8 cellular contexts compared by ENCODE assay signal in the genomic region with DNA sequence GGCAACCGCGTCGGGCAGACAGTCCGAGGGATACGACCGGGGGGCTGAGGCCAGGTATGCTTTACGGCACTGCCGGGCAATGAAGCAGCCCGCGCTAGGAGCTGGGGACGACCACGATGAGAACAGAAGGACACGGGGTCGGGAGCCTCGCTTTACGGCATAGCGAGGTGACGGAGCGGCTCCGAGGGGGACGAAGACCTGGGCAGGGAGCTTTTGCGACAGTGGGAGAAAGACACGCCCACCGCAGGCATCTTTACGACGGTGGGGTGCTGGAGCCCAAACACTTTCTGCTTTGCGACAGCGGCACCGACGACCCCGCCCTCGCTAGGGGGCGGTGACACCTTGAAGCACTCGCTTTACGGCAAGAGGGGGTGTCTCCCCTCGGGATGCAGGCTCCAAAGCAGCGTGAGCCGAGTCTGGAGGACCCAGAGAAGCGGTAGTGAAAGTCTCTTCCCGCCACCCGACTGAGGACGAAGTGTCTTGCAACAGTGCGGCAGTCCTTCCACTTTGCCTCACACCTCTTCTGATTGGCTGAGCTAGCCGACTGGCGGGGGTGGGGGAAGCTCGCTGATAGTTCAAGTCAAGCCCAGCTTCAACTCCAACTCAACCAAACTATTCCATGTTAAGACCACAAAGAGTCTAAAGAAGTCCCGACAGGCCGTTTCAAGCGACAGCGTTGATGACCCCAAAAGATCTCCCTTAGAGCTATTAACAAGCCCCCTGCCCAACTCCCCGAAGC. TPM values are rescaled to one million over a fixed set of nuclear protein-coding genes. Genes with fewer than 3 reads are reported as not detected.
DNase-seq lines count a peak whose midpoint lies in the region; ATAC-seq, FAIRE-seq and TF ChIP-seq lines count a peak whose summit lies in the region.

No MANE protein-coding gene starts in this region.

- peak overlapping the region; percentile 87 to 95 (median 90) for H3K4me3 ChIP-seq in keratinocyte (ENCODE audit: control insufficient read depth in 2 of 3, extremely low read depth in 1 of 3, insufficient read depth in 2 of 3, low read depth in 1 of 3, low read length in 3 of 3)

- H3K9me1 ChIP-seq in keratinocyte (ENCODE audit: control insufficient read depth, extremely low read depth, insufficient read depth, low read length), result peaks cover 2% of the 10 kb centered on the region

- peak overlapping the region; percentile 99 for H3K4me2 ChIP-seq in keratinocyte (ENCODE audit: control insufficient read depth, extremely low read depth, insufficient read depth, low read depth, low read length)

- peak overlapping the region; percentile 90 for H3K27ac ChIP-seq in keratinocyte (ENCODE audit: control insufficient read depth, insufficient read depth, low read length)

- H2AFZ ChIP-seq in keratinocyte (ENCODE audit: control insufficient read depth, low read length), result peak overlapping the region; percentile 97

- dilution Hi-C loops in keratinocyte (cut with MboI; ENCODE audit: extremely low pct_ligation_motif_present, low sequenced_read_pairs), result no loop called here

- H4K20me1 ChIP-seq in keratinocyte (ENCODE audit: control insufficient read depth, extremely low read depth, insufficient read depth, low read length), result no peaks in the 10 kb centered on the region

- TF ChIP-seq CTCF in keratinocyte (optimal IDR thresholded peaks at IDR 0.05 in 1 of 3, IDR thresholded peaks at IDR 0.05 in 1 of 3, conservative IDR thresholded peaks at IDR 0.05 in 1 of 3; ENCODE audit: extremely low read depth in 1 of 3, insufficient read depth in 2 of 3, low read length in 3 of 3), result no peak

- peak; percentile 97 for DNase-seq in AG20443 (ENCODE audit: low spot score)
- peak; percentile 97 for DNase-seq in NCI-H460 (ENCODE audit: extremely low read depth, low read depth)
- peak; percentile 93 for DNase-seq in activated CD4-positive, alpha-beta T cell treated with anti-CD3 and anti-CD28 coated beads for 1 hour
- DNase-seq in cerebellum (ENCODE audit: low spot score), result peak; percentile 96
- DNase-seq in keratinocyte (ENCODE audit: low read depth, low spot score), result peak; percentile 97
- peak; percentile 93 to 96 (median 94) for DNase-seq in stimulated activated CD4-positive, alpha-beta T cell treated with anti-CD3 and anti-CD28 coated beads, Interleukin-12 subunit alpha, Interleukin-12 subunit beta, amount 100 ng/mL, for 48 hours (ENCODE audit: low read depth in 2 of 3, low spot score in 1 of 3)

- H3K27me3 ChIP-seq in keratinocyte (ENCODE audit: control insufficient read depth, extremely low read depth, insufficient read depth, low read length), result no peaks in the 10 kb centered on the region

- peak overlapping the region; percentile 91 for H3K9ac ChIP-seq in keratinocyte (ENCODE audit: control insufficient read depth, extremely low read depth, insufficient read depth, low read length)

- peaks cover 16 to 23% of the 10 kb centered on the region in 2 experiments for H3K36me3 ChIP-seq in keratinocyte (ENCODE audit: control insufficient read depth in 2 of 2, extremely low read depth in 1 of 2, insufficient read depth in 2 of 2, low read length in 2 of 2)

- peak; percentile 46 for ATAC-seq in GM19043 (IDR thresholded peaks at IDR 0.05; ENCODE audit: low read depth, unreplicated experiment)
- ATAC-seq in HG03378 (IDR thresholded peaks at IDR 0.05; ENCODE audit: unreplicated experiment), result peak; percentile 54

- FAIRE-seq in keratinocyte (lab: Jason Lieb, UNC), result peak; percentile 96

- H3K9me3 ChIP-seq in keratinocyte (ENCODE audit: control insufficient read depth, low read depth, low read length), result no peaks in the 10 kb centered on the region

- H3K4me1 ChIP-seq in keratinocyte (ENCODE audit: control insufficient read depth, extremely low read depth, insufficient read depth, low read length), result peaks cover 8% of the 10 kb centered on the region

- H3K79me2 ChIP-seq in keratinocyte (ENCODE audit: control insufficient read depth, insufficient read depth, low read length), result peaks cover 17% of the 10 kb centered on the region

RNA-seq across cellular contexts. Expression of a gene that starts 0.4 kb away (rescaled TPM):
- total RNA-seq in NCI-H460 (2014; rRNA removed; shearing (Covaris generic)), result 15.0 and 22.7 TPM in 2 replicates
- 97.4 and 108 TPM in 2 replicates for polyA plus RNA-seq in NCI-H460 (2014; cell fraction: nucleus; rRNA removed)
- total RNA-seq in cerebellum, result 35.4 TPM
- polyA plus RNA-seq in keratinocyte, result 11.3 to 18.9 TPM (median 13.5 TPM) in 3 replicates
- 6.3 TPM for polyA plus RNA-seq in keratinocyte (2011; ENCODE audit: low read depth)
- polyA plus RNA-seq in keratinocyte (2011; cell fraction: cytosol; rRNA removed), result 4.4 and 4.9 TPM in 2 replicates
- 70.5 and 88.4 TPM in 2 replicates for polyA plus RNA-seq in keratinocyte (2011; cell fraction: nucleus; rRNA removed)
- polyA plus RNA-seq in keratinocyte (2012; ENCODE audit: low replicate concordance), result 12.4 and 13.1 TPM in 2 replicates
- polyA minus RNA-seq in keratinocyte, result 12.5 to 33.7 TPM (median 17.8 TPM) in 3 replicates
- 6.1 TPM for polyA minus RNA-seq in keratinocyte (2011; cell fraction: cytosol; rRNA and poly(A)+ RNA removed)
- polyA minus RNA-seq in keratinocyte (2011; cell fraction: nucleus; rRNA and poly(A)+ RNA removed), result 32.3 TPM in 2 replicates

RNA-seq across cellular contexts. Expression of a gene that starts 6.8 kb away (rescaled TPM):
- 0.02 TPM in 1 of 2 replicates, not detected in the other for total RNA-seq in NCI-H460 (2014; rRNA removed; shearing (Covaris generic))
- not detected in 2 replicates for polyA plus RNA-seq in NCI-H460 (2014; cell fraction: nucleus; rRNA removed)
- total RNA-seq in cerebellum, result 0.45 TPM
- polyA plus RNA-seq in keratinocyte, result 0.33 to 3.1 TPM (median 1.7 TPM) in 3 replicates
- 0.87 TPM for polyA plus RNA-seq in keratinocyte (2011; ENCODE audit: low read depth)
- 0.27 and 1.1 TPM in 2 replicates for polyA plus RNA-seq in keratinocyte (2011; cell fraction: cytosol; rRNA removed)
- polyA plus RNA-seq in keratinocyte (2011; cell fraction: nucleus; rRNA removed), result 0.22 and 0.29 TPM in 2 replicates
- 3.5 and 11.7 TPM in 2 replicates for polyA plus RNA-seq in keratinocyte (2012; ENCODE audit: low replicate concordance)
- not detected in 3 replicates for polyA minus RNA-seq in keratinocyte
- not detected for polyA minus RNA-seq in keratinocyte (2011; cell fraction: cytosol; rRNA and poly(A)+ RNA removed)
- polyA minus RNA-seq in keratinocyte (2011; cell fraction: nucleus; rRNA and poly(A)+ RNA removed), result not detected in 2 replicates

RNA-seq across cellular contexts. Expression of a gene that starts 14.4 kb away (rescaled TPM):
- total RNA-seq in NCI-H460 (2014; rRNA removed; shearing (Covaris generic)), result 63.3 and 64.2 TPM in 2 replicates
- 143 and 164 TPM in 2 replicates for polyA plus RNA-seq in NCI-H460 (2014; cell fraction: nucleus; rRNA removed)
- 29.2 TPM for total RNA-seq in cerebellum
- polyA plus RNA-seq in keratinocyte, result 20.7 to 54.1 TPM (median 24.7 TPM) in 3 replicates
- 58.5 TPM for polyA plus RNA-seq in keratinocyte (2011; ENCODE audit: low read depth)
- 32.2 and 40.0 TPM in 2 replicates for polyA plus RNA-seq in keratinocyte (2011; cell fraction: cytosol; rRNA removed)
- 47.1 and 50.6 TPM in 2 replicates for polyA plus RNA-seq in keratinocyte (2011; cell fraction: nucleus; rRNA removed)
- 34.3 and 42.9 TPM in 2 replicates for polyA plus RNA-seq in keratinocyte (2012; ENCODE audit: low replicate concordance)
- polyA minus RNA-seq in keratinocyte, result 32.9 to 79.9 TPM (median 35.9 TPM) in 3 replicates
- polyA minus RNA-seq in keratinocyte (2011; cell fraction: cytosol; rRNA and poly(A)+ RNA removed), result 21.3 TPM
- 9.5 and 11.7 TPM in 2 replicates for polyA minus RNA-seq in keratinocyte (2011; cell fraction: nucleus; rRNA and poly(A)+ RNA removed)

RNA-seq across cellular contexts. Expression of a gene that starts 22.1 kb away (rescaled TPM):
- 659 and 733 TPM in 2 replicates for total RNA-seq in NCI-H460 (2014; rRNA removed; shearing (Covaris generic))
- 808 and 1,059 TPM in 2 replicates for polyA plus RNA-seq in NCI-H460 (2014; cell fraction: nucleus; rRNA removed)
- total RNA-seq in cerebellum, result 81.6 TPM
- 769 to 1,493 TPM (median 948 TPM) in 3 replicates for polyA plus RNA-seq in keratinocyte
- 1,059 TPM for polyA plus RNA-seq in keratinocyte (2011; ENCODE audit: low read depth)
- polyA plus RNA-seq in keratinocyte (2011; cell fraction: cytosol; rRNA removed), result 978 and 1,013 TPM in 2 replicates
- polyA plus RNA-seq in keratinocyte (2011; cell fraction: nucleus; rRNA removed), result 468 and 536 TPM in 2 replicates
- polyA plus RNA-seq in keratinocyte (2012; ENCODE audit: low replicate concordance), result 614 and 1,141 TPM in 2 replicates
- polyA minus RNA-seq in keratinocyte, result 884 to 1,075 TPM (median 1,030 TPM) in 3 replicates
- 1,192 TPM for polyA minus RNA-seq in keratinocyte (2011; cell fraction: cytosol; rRNA and poly(A)+ RNA removed)
- 194 and 269 TPM in 2 replicates for polyA minus RNA-seq in keratinocyte (2011; cell fraction: nucleus; rRNA and poly(A)+ RNA removed)

RNA-seq across cellular contexts. Expression of a gene that starts 22.4 kb away (rescaled TPM):
- total RNA-seq in NCI-H460 (2014; rRNA removed; shearing (Covaris generic)), result 5.0 and 6.0 TPM in 2 replicates
- 7.3 and 7.9 TPM in 2 replicates for polyA plus RNA-seq in NCI-H460 (2014; cell fraction: nucleus; rRNA removed)
- total RNA-seq in cerebellum, result 2.3 TPM
- polyA plus RNA-seq in keratinocyte, result 17.5 to 33.7 TPM (median 18.5 TPM) in 3 replicates
- 5.2 TPM for polyA plus RNA-seq in keratinocyte (2011; ENCODE audit: low read depth)
- polyA plus RNA-seq in keratinocyte (2011; cell fraction: cytosol; rRNA removed), result 12.7 and 13.5 TPM in 2 replicates
- 41.9 and 42.9 TPM in 2 replicates for polyA plus RNA-seq in keratinocyte (2011; cell fraction: nucleus; rRNA removed)
- polyA plus RNA-seq in keratinocyte (2012; ENCODE audit: low replicate concordance), result 19.6 and 27.7 TPM in 2 replicates
- 15.6 to 27.4 TPM (median 15.6 TPM) in 3 replicates for polyA minus RNA-seq in keratinocyte
- polyA minus RNA-seq in keratinocyte (2011; cell fraction: cytosol; rRNA and poly(A)+ RNA removed), result 14.2 TPM
- polyA minus RNA-seq in keratinocyte (2011; cell fraction: nucleus; rRNA and poly(A)+ RNA removed), result 13.7 and 14.8 TPM in 2 replicates

Comparison
In these comparisons a context has a peak if more than half of its experiments do, and no peak if none do; other contexts are left out.
1. Peak in every context shown above with its lines: DNase-seq, ATAC-seq, H3K4me3 ChIP-seq and H3K27ac ChIP-seq.